In the genomic region with DNA sequence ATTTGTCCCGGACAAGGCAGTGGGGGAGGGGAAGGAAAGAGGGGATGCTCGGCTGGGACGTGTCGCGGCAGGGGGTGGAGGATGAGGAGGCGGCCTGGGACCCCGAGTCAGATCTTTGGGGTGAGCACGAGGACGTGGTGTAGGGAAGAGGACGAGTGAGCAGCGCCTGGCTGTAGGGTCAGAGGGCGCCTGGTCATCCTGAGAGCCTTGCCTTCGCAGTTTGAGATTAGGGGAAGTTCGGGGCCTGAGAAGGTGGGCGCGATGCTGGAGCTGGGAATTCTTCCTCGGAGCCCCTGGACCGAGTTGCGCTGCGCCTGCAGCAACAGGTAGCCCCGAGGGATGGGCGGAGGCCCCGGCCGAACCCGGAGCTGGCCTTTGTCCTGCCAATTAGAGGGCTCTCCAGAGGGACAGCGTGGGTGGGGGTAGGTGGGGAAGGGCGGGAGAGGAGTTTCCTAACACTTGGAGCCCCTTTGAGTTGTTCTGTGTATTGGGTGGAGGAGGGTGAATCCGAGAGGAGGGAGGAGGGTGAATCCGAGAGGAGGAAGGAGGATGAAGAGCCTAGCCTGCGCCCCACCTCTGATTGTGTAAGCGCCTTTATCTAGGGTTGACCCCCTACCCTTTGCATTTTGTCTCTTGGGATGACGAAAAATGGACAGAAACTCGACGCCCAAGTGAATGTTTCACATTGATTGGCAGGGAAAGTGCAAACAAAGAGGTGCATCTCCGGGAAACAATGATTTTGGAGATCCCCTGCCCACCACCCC, we compare ENCODE assay signal across 7 cellular contexts.
DNase-seq lines count a peak whose midpoint lies in the region; ATAC-seq lines count a peak whose summit lies in the region.

No MANE protein-coding gene starts in this region.

- DNase-seq in activated naive CD8-positive, alpha-beta T cell treated with anti-CD3 and anti-CD28 coated beads, Interleukin-2, amount 10 ng/mL, durations not matched to agents 7 days and 5 days = no peak
- no peak for DNase-seq in stimulated activated effector memory CD8-positive, alpha-beta T cell treated with anti-CD3 and anti-CD28 coated beads, Interleukin-12 subunit alpha, Interleukin-12 subunit beta, amount 100 ng/mL, for 72 hours (ENCODE audit: low spot score in 2 of 2)
- DNase-seq in amniotic stem cell (lab: John Stamatoyannopoulos, UW) = no peak

- peak overlapping the region; percentile 81 for H3K9ac ChIP-seq in HUES48 (ENCODE audit: low read depth, low read length)

- peak overlapping the region; percentile 90 for H3K27ac ChIP-seq in HUES48 (ENCODE audit: low read depth, low read length)

- peaks cover 19% of the 10 kb centered on the region for H3K27me3 ChIP-seq in HUES48 (ENCODE audit: control insufficient read depth, insufficient read depth, low read length)

- H3K4me3 Mint-ChIP-seq in activated naive CD8-positive, alpha-beta T cell treated with anti-CD3 and anti-CD28 coated beads, Interleukin-2, amount 10 ng/mL, durations not matched to agents 7 days and 5 days = peak overlapping the region; percentile 50
- peak overlapping the region; percentile 32 for H3K4me3 Mint-ChIP-seq in stimulated activated effector memory CD8-positive, alpha-beta T cell treated with anti-CD3 and anti-CD28 coated beads, Interleukin-12 subunit alpha, Interleukin-12 subunit beta, amount 100 ng/mL, for 72 hours

- no peaks in the 10 kb centered on the region for H3K36me3 Mint-ChIP-seq in activated naive CD8-positive, alpha-beta T cell treated with anti-CD3 and anti-CD28 coated beads, Interleukin-2, amount 10 ng/mL, durations not matched to agents 7 days and 5 days
- no peaks in the 10 kb centered on the region for H3K36me3 Mint-ChIP-seq in stimulated activated effector memory CD8-positive, alpha-beta T cell treated with anti-CD3 and anti-CD28 coated beads, Interleukin-12 subunit alpha, Interleukin-12 subunit beta, amount 100 ng/mL, for 72 hours

- H3K4me1 Mint-ChIP-seq in activated naive CD8-positive, alpha-beta T cell treated with anti-CD3 and anti-CD28 coated beads, Interleukin-2, amount 10 ng/mL, durations not matched to agents 7 days and 5 days = peaks cover 16% of the 10 kb centered on the region
- H3K4me1 Mint-ChIP-seq in stimulated activated effector memory CD8-positive, alpha-beta T cell treated with anti-CD3 and anti-CD28 coated beads, Interleukin-12 subunit alpha, Interleukin-12 subunit beta, amount 100 ng/mL, for 72 hours = peaks cover 18% of the 10 kb centered on the region

- POLR2A ChIA-PET in activated naive CD8-positive, alpha-beta T cell treated with anti-CD3 and anti-CD28 coated beads, Interleukin-2, amount 10 ng/mL, durations not matched to agents 7 days and 5 days (lab: Charles Lee) = no interaction called here

- H3K4me1 ChIP-seq in HUES48 (ENCODE audit: control insufficient read depth, insufficient read depth, low read length) = peaks cover 35% of the 10 kb centered on the region

- H3K27me3 Mint-ChIP-seq in activated naive CD8-positive, alpha-beta T cell treated with anti-CD3 and anti-CD28 coated beads, Interleukin-2, amount 10 ng/mL, durations not matched to agents 7 days and 5 days = peaks cover 75% of the 10 kb centered on the region

- H3K9me3 ChIP-seq in HUES48 (ENCODE audit: control insufficient read depth, insufficient read depth, low read length) (no peaks in the 10 kb centered on the region), iPS-18c (ENCODE audit: control insufficient read depth, insufficient read depth, low read length) (no peaks in the 10 kb centered on the region)

- ATAC-seq in activated naive CD8-positive, alpha-beta T cell treated with anti-CD3 and anti-CD28 coated beads, Interleukin-2, amount 10 ng/mL, durations not matched to agents 7 days and 5 days (ENCODE audit: low read depth) = no peak
- ATAC-seq in stimulated activated effector memory CD8-positive, alpha-beta T cell treated with anti-CD3 and anti-CD28 coated beads, Interleukin-12 subunit alpha, Interleukin-12 subunit beta, amount 100 ng/mL, for 72 hours = peak; percentile 32
- no peak for ATAC-seq in HG03342 (IDR thresholded peaks at IDR 0.05; ENCODE audit: unreplicated experiment)
- no peak for ATAC-seq in GM21717 (IDR thresholded peaks at IDR 0.05; ENCODE audit: unreplicated experiment)

- H3K4me3 ChIP-seq in HUES48 (ENCODE audit: low read depth, low read length) = peak overlapping the region; percentile 86
- peak overlapping the region; percentile 88 for H3K4me3 ChIP-seq in iPS-18c (ENCODE audit: insufficient read depth, low read depth, low read length)

- no peak overlapping the region for H3K27ac Mint-ChIP-seq in activated naive CD8-positive, alpha-beta T cell treated with anti-CD3 and anti-CD28 coated beads, Interleukin-2, amount 10 ng/mL, durations not matched to agents 7 days and 5 days
- no peak overlapping the region for H3K27ac Mint-ChIP-seq in stimulated activated effector memory CD8-positive, alpha-beta T cell treated with anti-CD3 and anti-CD28 coated beads, Interleukin-12 subunit alpha, Interleukin-12 subunit beta, amount 100 ng/mL, for 72 hours

- no peaks in the 10 kb centered on the region for H3K9me3 Mint-ChIP-seq in activated naive CD8-positive, alpha-beta T cell treated with anti-CD3 and anti-CD28 coated beads, Interleukin-2, amount 10 ng/mL, durations not matched to agents 7 days and 5 days
- no peaks in the 10 kb centered on the region for H3K9me3 Mint-ChIP-seq in stimulated activated effector memory CD8-positive, alpha-beta T cell treated with anti-CD3 and anti-CD28 coated beads, Interleukin-12 subunit alpha, Interleukin-12 subunit beta, amount 100 ng/mL, for 72 hours

- peaks cover 19% of the 10 kb centered on the region for H3K36me3 ChIP-seq in HUES48 (ENCODE audit: control insufficient read depth, insufficient read depth, low read length)
